13 cellular contexts compared by ENCODE assay signal in the genomic region with DNA sequence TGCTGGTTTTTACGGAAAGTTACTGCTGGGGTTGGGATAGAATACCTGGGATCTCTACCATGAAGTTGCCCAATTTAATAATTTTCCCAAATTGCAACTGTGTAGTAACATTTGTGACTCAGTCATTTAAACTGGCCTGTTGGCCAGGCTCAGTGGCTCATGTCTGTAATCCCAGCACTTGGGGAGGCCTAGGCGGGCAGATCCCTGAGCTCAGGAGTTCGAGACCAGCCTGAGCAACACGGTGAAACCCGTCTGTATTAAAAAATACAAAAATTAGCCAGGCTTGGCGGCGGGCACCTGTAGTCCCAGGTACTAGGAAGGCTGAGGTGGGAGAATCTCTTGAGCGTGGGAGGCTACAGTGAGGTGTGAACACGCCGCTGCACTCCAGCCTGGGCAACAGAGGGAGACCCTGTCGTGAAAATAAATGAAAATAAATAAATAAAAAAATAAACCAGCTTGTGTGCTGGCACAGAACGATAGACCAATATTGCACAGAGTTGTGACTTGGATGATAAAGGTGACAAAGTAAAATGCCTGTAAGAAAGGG.
DNase-seq lines count a peak whose midpoint lies in the region; ATAC-seq and TF ChIP-seq lines count a peak whose summit lies in the region.
"Had no signal": no experiment of that assay in that cellular context is flagged by ENCODE, and none has a peak within 500 bp of the region (broad histone marks: within the 10 kb centered on the region; RNA-seq: fewer than 3 reads in every experiment).

No MANE protein-coding gene starts in this region.

- H3K9me3 ChIP-seq in DOHH2 (ENCODE audit: control insufficient read depth, insufficient read depth, low read length) (no peaks in the 10 kb centered on the region), left lung (no peaks in the 10 kb centered on the region), gastrocnemius medialis (no peaks in the 10 kb centered on the region)
- H3K9me3 ChIP-seq: upper lobe of right lung had no signal

- no peaks in the 10 kb centered on the region for H3F3A ChIP-seq in DOHH2 (ENCODE audit: control insufficient read depth, insufficient read depth)

- H3K9me3 Mint-ChIP-seq in brain = peaks cover 0 to 8% (median 3%) of the 10 kb centered on the region in 5 experiments
- H3K9me3 Mint-ChIP-seq: activated T-helper 1 cell treated with anti-CD3 and anti-CD28 coated beads, Interleukin-12 subunit alpha, Interleukin-12 subunit beta, Interleukin-2, Interleukin-4 antibody, amounts not matched to agents 30 ng/mL and 10 ng/mL and 1 ng/mL, durations not matched to agents 14 hours and 24 hours and 36 hours had no signal

- no peak for TF ChIP-seq POLR2A in gastrocnemius medialis (IDR thresholded peaks at IDR 0.05)

- H3K36me3 ChIP-seq in DOHH2 (ENCODE audit: control insufficient read depth, low read length) (no peaks in the 10 kb centered on the region), left lung (no peaks in the 10 kb centered on the region), gastrocnemius medialis (no peaks in the 10 kb centered on the region)
- H3K36me3 ChIP-seq: upper lobe of right lung had no signal

- no peaks in the 10 kb centered on the region for H3K27me3 ChIP-seq in DOHH2 (ENCODE audit: control insufficient read depth, low read length)
- H3K27me3 ChIP-seq in left lung = no peaks in the 10 kb centered on the region
- H3K27me3 ChIP-seq in gastrocnemius medialis = no peaks in the 10 kb centered on the region
- H3K27me3 ChIP-seq: upper lobe of right lung had no signal

- in situ Hi-C loops in gastrocnemius medialis (cut with MboI; ENCODE audit: low sequenced_read_pairs in 4 of 4) = loop anchor here in 3 of 4 donors (5.0 to 10.0 kb wide), 2 partner anchors 160 to 162 kb away; partner anchors contain the start of gene ZNF608 (in 3 of the 3)

- peaks cover 94% of the 10 kb centered on the region for H3K4me1 Mint-ChIP-seq in brain

- TF ChIP-seq CTCF in DOHH2 (IDR thresholded peaks at IDR 0.05; ENCODE audit: low read depth, low read length, poor library complexity, severe bottlenecking) = no peak
- no peak for TF ChIP-seq CTCF in brain (conservative IDR thresholded peaks at IDR 0.05)
- TF ChIP-seq CTCF in left lung (IDR thresholded peaks at IDR 0.05) = no peak
- no peak for TF ChIP-seq CTCF in gastrocnemius medialis (IDR thresholded peaks at IDR 0.05 in 4 of 5, conservative IDR thresholded peaks at IDR 0.05 in 1 of 5)

- no peaks in the 10 kb centered on the region for H4K20me1 ChIP-seq in DOHH2 (ENCODE audit: control insufficient read depth, insufficient read depth, low read depth, low read length)

- ATAC-seq in left lung = no peak
- peak in 1 of 2 donors; percentile 66 for ATAC-seq in gastrocnemius medialis
- ATAC-seq in GM21528 (IDR thresholded peaks at IDR 0.05; ENCODE audit: low FRiP score, unreplicated experiment) = no peak
- ATAC-seq: activated CD4-positive, CD25-positive, alpha-beta regulatory T cell treated with anti-CD3 and anti-CD28 coated beads, Interleukin-2, amount 50 U/mL, for 24 hours had no signal

- no peak overlapping the region for H3K4me3 ChIP-seq in DOHH2 (ENCODE audit: low read length)
- H3K4me3 ChIP-seq in left lung = no peak overlapping the region
- H3K4me3 ChIP-seq in gastrocnemius medialis = no peak overlapping the region
- H3K4me3 ChIP-seq: upper lobe of right lung had no signal

- DNase-seq in left lung (no peak), gastrocnemius medialis (no peak), OCI-M2 (lab: John Stamatoyannopoulos, UW; ENCODE audit: unreplicated experiment) (no peak), NCI-H446 treated with DMSO at 0.1 percent for 48 hours (lab: John Stamatoyannopoulos, UW) (no peak), NCI-H510A treated with DMSO at 0.1 percent for 48 hours (lab: John Stamatoyannopoulos, UW) (no peak)
- DNase-seq: central memory CD4-positive, alpha-beta T cell; GDM1; upper lobe of right lung had no signal

- H3K4me3 Mint-ChIP-seq in brain = peak overlapping the region in 2 of 5 experiments; percentile 22 to 60
- H3K4me3 Mint-ChIP-seq: activated T-helper 1 cell treated with anti-CD3 and anti-CD28 coated beads, Interleukin-12 subunit alpha, Interleukin-12 subunit beta, Interleukin-2, Interleukin-4 antibody, amounts not matched to agents 30 ng/mL and 10 ng/mL and 1 ng/mL, durations not matched to agents 14 hours and 24 hours and 36 hours had no signal

- intact Hi-C loops in left lung (cut with DNase I) = no loop called here
- intact Hi-C loops in gastrocnemius medialis (cut with DNase I; ENCODE audit: low total_unique reads) = loop anchor here (2.0 to 10.0 kb wide), 7 partner anchors 40 to 578 kb away; no protein-coding TSS in a partner anchor

- no peaks in the 10 kb centered on the region for H3K27me3 Mint-ChIP-seq in brain

- H3K27ac ChIP-seq in DOHH2 (ENCODE audit: low read depth, low read length) (no peak overlapping the region), left lung (peak overlapping the region; percentile 45 to 64), gastrocnemius medialis (peak overlapping the region; percentile 80 to 89 (median 85))
- H3K27ac ChIP-seq: upper lobe of right lung had no signal

- H3K27ac Mint-ChIP-seq in brain = peak overlapping the region in 4 of 5 experiments; percentile 59 to 90 (median 78)
- H3K27ac Mint-ChIP-seq: activated T-helper 1 cell treated with anti-CD3 and anti-CD28 coated beads, Interleukin-12 subunit alpha, Interleukin-12 subunit beta, Interleukin-2, Interleukin-4 antibody, amounts not matched to agents 30 ng/mL and 10 ng/mL and 1 ng/mL, durations not matched to agents 14 hours and 24 hours and 36 hours had no signal

- H3K4me2 ChIP-seq in DOHH2 (ENCODE audit: low read length) = 0 out of 2 replicates have a peak overlapping the region, but pooled peaks have one; percentile 29

- H3K9me2 ChIP-seq in DOHH2 (replicated peaks; ENCODE audit: control insufficient read depth, low read length) = no peaks in the 10 kb centered on the region

- H3K4me1 ChIP-seq in DOHH2 (ENCODE audit: control insufficient read depth, low read length) (peaks cover 20% of the 10 kb centered on the region), left lung (peaks cover 15 to 40% of the 10 kb centered on the region in 2 donors), gastrocnemius medialis (peaks cover 36 to 54% of the 10 kb centered on the region in 2 donors)

- no peaks in the 10 kb centered on the region for H3K79me2 ChIP-seq in DOHH2 (ENCODE audit: control insufficient read depth, low read length)

- H3K36me3 Mint-ChIP-seq in brain = no peaks in the 10 kb centered on the region
